In genomic region chr17:49590874-49591273, GRCh38 we compare ENCODE assay signal across 35 cellular contexts. TPM values are rescaled to one million over a fixed set of nuclear protein-coding genes. Genes with fewer than 3 reads are reported as not detected.
"Had no signal": no experiment of that assay in that cellular context is flagged by ENCODE, and none has a peak within 500 bp of the region (broad histone marks: within the 10 kb centered on the region; RNA-seq: fewer than 3 reads in every experiment).

No MANE protein-coding gene starts in this region.

- H3K27ac Mint-ChIP-seq: activated CD4-positive, alpha-beta memory T cell treated with anti-CD3 and anti-CD28 coated beads, Interleukin-2, amount 10 ng/mL, durations not matched to agents 7 days and 5 days; activated naive CD4-positive, alpha-beta T cell treated with anti-CD3 and anti-CD28 coated beads, Interleukin-2, amount 10 ng/mL, durations not matched to agents 7 days and 5 days; activated naive CD8-positive, alpha-beta T cell; activated naive CD8-positive, alpha-beta T cell treated with anti-CD3 and anti-CD28 coated beads, Interleukin-2, amount 50 U/mL, for 24 hours had no signal

- DNase-seq: activated CD4-positive, alpha-beta memory T cell treated with anti-CD3 and anti-CD28 coated beads, Interleukin-2, amount 10 ng/mL, durations not matched to agents 7 days and 5 days; activated CD4-positive, alpha-beta T cell treated with anti-CD3 and anti-CD28 coated beads for 1 hour; activated CD4-positive, alpha-beta T cell treated with anti-CD3 and anti-CD28 coated beads for 48 hours; activated CD4-positive, CD25-positive, alpha-beta regulatory T cell; activated CD8-positive, alpha-beta memory T cell treated with anti-CD3 and anti-CD28 coated beads for 24 hours; activated effector memory CD4-positive, alpha-beta T cell treated with Interleukin-2 at 50 U/mL for 16 hours; activated naive CD4-positive, alpha-beta T cell treated with anti-CD3 and anti-CD28 coated beads, Interleukin-2, amount 10 ng/mL, durations not matched to agents 7 days and 5 days; activated naive CD8-positive, alpha-beta T cell treated with anti-CD3 and anti-CD28 coated beads, Interleukin-2, amount 50 U/mL, for 24 hours; activated T-cell treated with anti-CD3 and anti-CD28 coated beads, Interleukin-2, amount 50 U/mL, for 1 hour; anterior cingulate cortex; caudate nucleus; MM.1S; MV-4-11; NCI-H1092; NCI-H1436 treated with DMSO at 0.1 percent for 48 hours; NCI-H1694 treated with DMSO at 0.1 percent for 48 hours; NCI-H2029; NCI-H345; NCI-H526; NCI-H748 treated with DMSO at 0.1 percent for 48 hours; NK-92 treated with Interleukin-12 subunit alpha and Interleukin-12 subunit beta, amount 100 ng/mL, for 24 hours; PC-3; Peyer's patch; RPMI8226; SIG-M5; T-helper 1 cell; T1000; WERI-Rb-1 had no signal

- H3K9ac ChIP-seq: KMS-11 had no signal

- H3K4me3 ChIP-seq: Peyer's patch had no signal

- H3K4me1 Mint-ChIP-seq: activated CD4-positive, alpha-beta memory T cell treated with anti-CD3 and anti-CD28 coated beads, Interleukin-2, amount 10 ng/mL, durations not matched to agents 7 days and 5 days; activated naive CD4-positive, alpha-beta T cell treated with anti-CD3 and anti-CD28 coated beads, Interleukin-2, amount 10 ng/mL, durations not matched to agents 7 days and 5 days; activated naive CD8-positive, alpha-beta T cell treated with anti-CD3 and anti-CD28 coated beads, Interleukin-2, amount 50 U/mL, for 24 hours had no signal

- FAIRE-seq: bronchial epithelial cell had no signal

- H3K27ac ChIP-seq: KMS-11, Peyer's patch, WERI-Rb-1 had no signal

- H3K27me3 ChIP-seq: Peyer's patch had no signal

- H3K4me1 ChIP-seq: Peyer's patch had no signal

- H3K27me3 Mint-ChIP-seq: activated CD4-positive, alpha-beta memory T cell treated with anti-CD3 and anti-CD28 coated beads, Interleukin-2, amount 10 ng/mL, durations not matched to agents 7 days and 5 days; activated naive CD4-positive, alpha-beta T cell treated with anti-CD3 and anti-CD28 coated beads, Interleukin-2, amount 10 ng/mL, durations not matched to agents 7 days and 5 days; activated naive CD8-positive, alpha-beta T cell; activated naive CD8-positive, alpha-beta T cell treated with anti-CD3 and anti-CD28 coated beads, Interleukin-2, amount 50 U/mL, for 24 hours had no signal

- H3K4me2 ChIP-seq: KMS-11 had no signal

- H3K9me3 Mint-ChIP-seq: activated CD4-positive, alpha-beta memory T cell treated with anti-CD3 and anti-CD28 coated beads, Interleukin-2, amount 10 ng/mL, durations not matched to agents 7 days and 5 days; activated naive CD4-positive, alpha-beta T cell treated with anti-CD3 and anti-CD28 coated beads, Interleukin-2, amount 10 ng/mL, durations not matched to agents 7 days and 5 days; activated naive CD8-positive, alpha-beta T cell treated with anti-CD3 and anti-CD28 coated beads, Interleukin-2, amount 50 U/mL, for 24 hours; brain had no signal

- H3K4me3 Mint-ChIP-seq: activated CD4-positive, alpha-beta memory T cell treated with anti-CD3 and anti-CD28 coated beads, Interleukin-2, amount 10 ng/mL, durations not matched to agents 7 days and 5 days; activated naive CD4-positive, alpha-beta T cell treated with anti-CD3 and anti-CD28 coated beads, Interleukin-2, amount 10 ng/mL, durations not matched to agents 7 days and 5 days; activated naive CD8-positive, alpha-beta T cell; activated naive CD8-positive, alpha-beta T cell treated with anti-CD3 and anti-CD28 coated beads, Interleukin-2, amount 50 U/mL, for 24 hours; brain had no signal

- ATAC-seq: activated naive CD8-positive, alpha-beta T cell treated with anti-CD3 and anti-CD28 coated beads, Interleukin-2, amount 50 U/mL, for 24 hours; PC-3; SK-N-SH treated with all-trans-retinoic acid at 6 μM for 48 hours had no signal

- H3K9me3 ChIP-seq: Peyer's patch had no signal

RNA-seq across cellular contexts. Expression of gene NXPH3, which starts 15.2 kb away (rescaled TPM):
- total RNA-seq: activated CD4-positive, alpha-beta memory T cell treated with anti-CD3 and anti-CD28 coated beads, Interleukin-2, amount 10 ng/mL, durations not matched to agents 7 days and 5 days; bronchial epithelial cell; NCI-H460; T-helper 2 cell treated with Interferon-gamma antibody and Interleukin-4, amounts not matched to agents 100 ng/mL and 5 ng/mL, for 36 hours had no signal
